ENCODE assay signal across 29 cellular contexts in the genomic region with DNA sequence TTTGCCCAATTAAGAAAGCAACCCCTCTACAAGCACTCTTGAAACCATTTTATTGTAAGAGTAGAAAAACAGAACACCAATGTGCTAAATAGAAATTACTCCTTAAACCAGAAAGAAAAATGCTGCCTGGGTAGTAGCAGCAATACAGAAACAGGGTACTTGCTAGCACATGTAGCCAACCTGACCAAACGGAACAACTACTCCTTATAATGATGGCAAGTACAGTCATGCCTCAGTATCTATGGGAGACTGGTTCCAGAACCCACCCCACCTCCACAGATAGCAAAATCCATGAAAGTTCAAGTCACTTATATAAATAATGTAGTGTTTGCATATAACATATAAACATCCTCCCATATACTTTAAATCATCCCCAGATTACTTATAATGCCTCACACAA.
"Had no signal": no experiment of that assay in that cellular context is flagged by ENCODE, and none has a peak within 500 bp of the region (broad histone marks: within the 10 kb centered on the region; RNA-seq: fewer than 3 reads in every experiment).

No MANE protein-coding gene starts in this region.

- DNase-seq: activated CD4-positive, alpha-beta memory T cell treated with anti-CD3 and anti-CD28 coated beads for 36 hours; activated CD4-positive, alpha-beta T cell treated with anti-CD3 and anti-CD28 coated beads, Interleukin-2, amount 10 ng/mL, durations not matched to agents 24 days and 14 days; activated CD8-positive, alpha-beta memory T cell treated with anti-CD3 and anti-CD28 coated beads, Interleukin-2, amount 50 U/mL, for 4 hours; activated effector memory CD4-positive, alpha-beta T cell treated with anti-CD3 and anti-CD28 coated beads, Interleukin-2, amount 50 U/mL, for 16 hours; activated naive CD4-positive, alpha-beta T cell treated with anti-CD3 and anti-CD28 coated beads, Interleukin-2, amount 50 U/mL, for 16 hours; activated T-cell treated with anti-CD3 and anti-CD28 coated beads, Interleukin-2, amount 50 U/mL, for 1 hour; amniotic stem cell; gastrocnemius medialis; glutamatergic neuron; islet precursor cell; left cardiac atrium; left ventricle myocardium superior; naive B cell; nephron progenitor cell; right lobe of liver; stimulated activated CD4-positive, alpha-beta T cell treated with anti-CD3 and anti-CD28 coated beads, Interleukin-4, amount 100 ng/mL, for 1 hour; T-helper 9 cell; uterus had no signal

- FAIRE-seq: TTC549 had no signal

- H3K9me3 ChIP-seq: gastrocnemius medialis, neutrophil, right lobe of liver, uterus had no signal

- H3K4me3 Mint-ChIP-seq: activated CD4-positive, alpha-beta memory T cell treated with anti-CD3 and anti-CD28 coated beads for 36 hours; activated CD4-positive, alpha-beta T cell treated with anti-CD3 and anti-CD28 coated beads, Interleukin-2, amount 10 ng/mL, durations not matched to agents 24 days and 14 days; activated T-helper 1 cell treated with anti-CD3 and anti-CD28 coated beads, Interleukin-12 subunit alpha, Interleukin-12 subunit beta, Interleukin-2, Interleukin-4 antibody, amounts not matched to agents 30 ng/mL and 10 ng/mL and 1 ng/mL, durations not matched to agents 14 hours and 24 hours and 36 hours; central memory CD8-positive, alpha-beta T cell; dendritic cell treated with granulocyte-macrophage colony-stimulating factor and Interleukin-4, amounts not matched to agents 40 ng/mL and 50 ng/mL, for 4 days; nephron progenitor cell; stimulated activated effector memory CD8-positive, alpha-beta T cell treated with anti-CD3 and anti-CD28 coated beads, Interleukin-12 subunit alpha, Interleukin-12 subunit beta, amount 100 ng/mL, for 72 hours; stimulated activated naive CD8-positive, alpha-beta T cell treated with anti-CD3 and anti-CD28 coated beads, Interleukin-15, Interleukin-2, amounts not matched to agents 100 ng/mL and 50 ng/mL, for 24 hours; T-helper 1 cell treated with Interleukin-12 subunit alpha and Interleukin-12 subunit beta and Interleukin-4 antibody, amounts not matched to agents 30 μg/mL and 1 μg/mL, for 36 hours; type B pancreatic cell had no signal

- H3K36me3 ChIP-seq: gastrocnemius medialis, uterus had no signal

- H3K4me1 Mint-ChIP-seq: naive B cell had no signal

- H3K36me3 Mint-ChIP-seq: naive B cell had no signal

- H3K27ac Mint-ChIP-seq: activated CD4-positive, alpha-beta memory T cell treated with anti-CD3 and anti-CD28 coated beads for 36 hours; activated CD4-positive, alpha-beta T cell treated with anti-CD3 and anti-CD28 coated beads, Interleukin-2, amount 10 ng/mL, durations not matched to agents 24 days and 14 days; activated T-helper 1 cell treated with anti-CD3 and anti-CD28 coated beads, Interleukin-12 subunit alpha, Interleukin-12 subunit beta, Interleukin-2, Interleukin-4 antibody, amounts not matched to agents 30 ng/mL and 10 ng/mL and 1 ng/mL, durations not matched to agents 14 hours and 24 hours and 36 hours; dendritic cell treated with granulocyte-macrophage colony-stimulating factor and Interleukin-4, amounts not matched to agents 40 ng/mL and 50 ng/mL, for 4 days; naive B cell; nephron progenitor cell; progenitor cell of endocrine pancreas; stimulated activated effector memory CD8-positive, alpha-beta T cell treated with anti-CD3 and anti-CD28 coated beads, Interleukin-12 subunit alpha, Interleukin-12 subunit beta, amount 100 ng/mL, for 72 hours; stimulated activated naive CD8-positive, alpha-beta T cell treated with anti-CD3 and anti-CD28 coated beads, Interleukin-15, Interleukin-2, amounts not matched to agents 100 ng/mL and 50 ng/mL, for 24 hours; T-helper 1 cell treated with Interleukin-12 subunit alpha and Interleukin-12 subunit beta and Interleukin-4 antibody, amounts not matched to agents 30 μg/mL and 1 μg/mL, for 36 hours; type B pancreatic cell had no signal

- H3K4me1 ChIP-seq: gastrocnemius medialis, right lobe of liver, uterus had no signal

- H3K27me3 ChIP-seq: gastrocnemius medialis, neutrophil, right lobe of liver, uterus had no signal

- H3K27me3 Mint-ChIP-seq: activated CD4-positive, alpha-beta memory T cell treated with anti-CD3 and anti-CD28 coated beads for 36 hours; activated CD4-positive, alpha-beta T cell treated with anti-CD3 and anti-CD28 coated beads, Interleukin-2, amount 10 ng/mL, durations not matched to agents 24 days and 14 days; central memory CD8-positive, alpha-beta T cell; dendritic cell treated with granulocyte-macrophage colony-stimulating factor and Interleukin-4, amounts not matched to agents 40 ng/mL and 50 ng/mL, for 4 days; naive B cell; progenitor cell of endocrine pancreas; stimulated activated naive CD8-positive, alpha-beta T cell treated with anti-CD3 and anti-CD28 coated beads, Interleukin-15, Interleukin-2, amounts not matched to agents 100 ng/mL and 50 ng/mL, for 24 hours; type B pancreatic cell had no signal

- ATAC-seq: gastrocnemius medialis; left cardiac atrium; left ventricle myocardium superior; right lobe of liver; stimulated activated effector memory CD8-positive, alpha-beta T cell treated with anti-CD3 and anti-CD28 coated beads, Interleukin-12 subunit alpha, Interleukin-12 subunit beta, amount 100 ng/mL, for 72 hours had no signal

- H3K4me3 ChIP-seq: gastrocnemius medialis, right lobe of liver, uterus had no signal

- H3K27ac ChIP-seq: gastrocnemius medialis, neutrophil, right lobe of liver, uterus, VCaP had no signal

- H3K9me3 Mint-ChIP-seq: activated CD4-positive, alpha-beta memory T cell treated with anti-CD3 and anti-CD28 coated beads for 36 hours; activated CD4-positive, alpha-beta T cell treated with anti-CD3 and anti-CD28 coated beads, Interleukin-2, amount 10 ng/mL, durations not matched to agents 24 days and 14 days; activated T-helper 1 cell treated with anti-CD3 and anti-CD28 coated beads, Interleukin-12 subunit alpha, Interleukin-12 subunit beta, Interleukin-2, Interleukin-4 antibody, amounts not matched to agents 30 ng/mL and 10 ng/mL and 1 ng/mL, durations not matched to agents 14 hours and 24 hours and 36 hours; central memory CD8-positive, alpha-beta T cell; dendritic cell treated with granulocyte-macrophage colony-stimulating factor and Interleukin-4, amounts not matched to agents 40 ng/mL and 50 ng/mL, for 4 days; naive B cell; stimulated activated effector memory CD8-positive, alpha-beta T cell treated with anti-CD3 and anti-CD28 coated beads, Interleukin-12 subunit alpha, Interleukin-12 subunit beta, amount 100 ng/mL, for 72 hours; stimulated activated naive CD8-positive, alpha-beta T cell treated with anti-CD3 and anti-CD28 coated beads, Interleukin-15, Interleukin-2, amounts not matched to agents 100 ng/mL and 50 ng/mL, for 24 hours; T-helper 1 cell treated with Interleukin-12 subunit alpha and Interleukin-12 subunit beta and Interleukin-4 antibody, amounts not matched to agents 30 μg/mL and 1 μg/mL, for 36 hours; type B pancreatic cell had no signal
